In genomic region chrX:145817666-145818521, GRCh38 we compare ENCODE assay signal across 10 cellular contexts. TPM values are rescaled to one million over a fixed set of nuclear protein-coding genes. Genes with fewer than 3 reads are reported as not detected.
DNase-seq lines count a peak whose midpoint lies in the region; ATAC-seq and TF ChIP-seq lines count a peak whose summit lies in the region.
"Had no signal": no experiment of that assay in that cellular context is flagged by ENCODE, and none has a peak within 500 bp of the region (broad histone marks: within the 10 kb centered on the region; RNA-seq: fewer than 3 reads in every experiment).

SLITRK2 (plus strand) TSS chrX:145817829; CDS start chrX:145822426, 4,597 bp downstream.

- no peaks in the 10 kb centered on the region for H3K4me1 ChIP-seq in endodermal cell (ENCODE audit: control insufficient read depth, insufficient read depth, low read length)

- no peak within 1 kb of the TSS for H3K4me3 ChIP-seq in endodermal cell (ENCODE audit: low read length)

- DNase-seq in NCI-H2227 (lab: John Stamatoyannopoulos, UW; ENCODE audit: unreplicated experiment), result peak; percentile 17
- DNase-seq in NCI-H2227 treated with DMSO at 0.1 percent for 48 hours (lab: John Stamatoyannopoulos, UW), result no peak
- DNase-seq in endodermal cell, result peak; percentile 75
- no peak for DNase-seq in mesothelial cell of epicardium (ENCODE audit: low spot score in 2 of 2, unreplicated experiment in 2 of 2)
- DNase-seq in type B pancreatic cell (ENCODE audit: extremely low spot score, unreplicated experiment), result no peak
- DNase-seq in CD4-positive, alpha-beta T cell, result no peak
- DNase-seq: activated CD4-positive, alpha-beta T cell treated with anti-CD3 and anti-CD28 coated beads, Interleukin-2, amount 50 U/mL, for 1 hour; MV-4-11 had no signal

- POLR2A ChIA-PET in CD4-positive, alpha-beta T cell (lab: Charles Lee), result no interaction called here

- H3K27me3 Mint-ChIP-seq in endodermal cell (ENCODE audit: insufficient read depth) (peaks cover 78% of the 10 kb centered on the region), mesothelial cell of epicardium (ENCODE audit: low read depth) (peaks cover 90% of the 10 kb centered on the region), type B pancreatic cell (peaks cover 76% of the 10 kb centered on the region)
- peaks cover 30% of the 10 kb centered on the region for H3K27me3 Mint-ChIP-seq in CD4-positive, alpha-beta T cell

- no peak for TF ChIP-seq POLR2A in GM18505 (IDR thresholded peaks at IDR 0.05; ENCODE audit: borderline replicate concordance, extremely low read depth, insufficient read depth, insufficient read length)

- H3K9ac ChIP-seq in endodermal cell (ENCODE audit: extremely low read depth, low read length, poor library complexity, severe bottlenecking), result no peak within 1 kb of the TSS

- H3K27ac Mint-ChIP-seq in endodermal cell (no peak within 1 kb of the TSS), mesothelial cell of epicardium (no peak within 1 kb of the TSS), type B pancreatic cell (no peak within 1 kb of the TSS)
- H3K27ac Mint-ChIP-seq in CD4-positive, alpha-beta T cell, result no peak within 1 kb of the TSS

- H3K27ac ChIP-seq in endodermal cell (ENCODE audit: low read depth, low read length), result no peak within 1 kb of the TSS
- no peak within 1 kb of the TSS for H3K27ac ChIP-seq in CD4-positive, alpha-beta T cell (ENCODE audit: low read depth, low read length)

- peaks cover 53% of the 10 kb centered on the region for H3K9me3 Mint-ChIP-seq in endodermal cell
- H3K9me3 Mint-ChIP-seq in mesothelial cell of epicardium, result peaks cover 2% of the 10 kb centered on the region
- H3K9me3 Mint-ChIP-seq in type B pancreatic cell, result peaks cover 3% of the 10 kb centered on the region
- no peaks in the 10 kb centered on the region for H3K9me3 Mint-ChIP-seq in CD4-positive, alpha-beta T cell

- H3K4me3 Mint-ChIP-seq in endodermal cell (peak within 1 kb of the TSS; percentile 78), mesothelial cell of epicardium (peak within 1 kb of the TSS; percentile 51), type B pancreatic cell (peak within 1 kb of the TSS; percentile 80)
- H3K4me3 Mint-ChIP-seq in CD4-positive, alpha-beta T cell, result no peak within 1 kb of the TSS

- ATAC-seq in GM18505 (IDR thresholded peaks at IDR 0.05; ENCODE audit: unreplicated experiment) (no peak), HG03439 (IDR thresholded peaks at IDR 0.05; ENCODE audit: unreplicated experiment) (no peak)
- ATAC-seq in CD4-positive, alpha-beta T cell (ENCODE audit: poor library complexity), result no peak

- peaks cover 7% of the 10 kb centered on the region for H3K36me3 Mint-ChIP-seq in endodermal cell (ENCODE audit: low read depth)
- no peaks in the 10 kb centered on the region for H3K36me3 Mint-ChIP-seq in mesothelial cell of epicardium
- H3K36me3 Mint-ChIP-seq in type B pancreatic cell, result no peaks in the 10 kb centered on the region
- no peaks in the 10 kb centered on the region for H3K36me3 Mint-ChIP-seq in CD4-positive, alpha-beta T cell (ENCODE audit: low read depth)

- CTCF ChIA-PET in CD4-positive, alpha-beta T cell (lab: Charles Lee), result no interaction called here

- WGBS in endodermal cell (ENCODE audit: insufficient coverage in 1 of 2, insufficient read length in 1 of 2), 2 experiments, result 77% methylated on average over 67 of the region's 83 CpGs; no CpG with 5 or more reads in 1 of the 2 experiments

- H3K4me1 Mint-ChIP-seq in endodermal cell (peaks cover 17% of the 10 kb centered on the region), mesothelial cell of epicardium (peaks cover 21% of the 10 kb centered on the region), type B pancreatic cell (ENCODE audit: unreplicated experiment) (no peaks in the 10 kb centered on the region)
- no peaks in the 10 kb centered on the region for H3K4me1 Mint-ChIP-seq in CD4-positive, alpha-beta T cell (ENCODE audit: low read depth)

- no peaks in the 10 kb centered on the region for H3K9me3 ChIP-seq in endodermal cell (ENCODE audit: control insufficient read depth, low read length)
- no peaks in the 10 kb centered on the region for H3K9me3 ChIP-seq in CD4-positive, alpha-beta T cell (ENCODE audit: control insufficient read depth, low read length)

- H3K27me3 ChIP-seq in endodermal cell (ENCODE audit: control insufficient read depth, insufficient read depth, low read length, poor library complexity, severe bottlenecking), result no peaks in the 10 kb centered on the region
- peaks cover 28% of the 10 kb centered on the region for H3K27me3 ChIP-seq in CD4-positive, alpha-beta T cell (ENCODE audit: control insufficient read depth, insufficient read depth, low read length)

- no peak for TF ChIP-seq CTCF in endodermal cell (conservative IDR thresholded peaks at IDR 0.05)
- TF ChIP-seq CTCF in mesothelial cell of epicardium (IDR thresholded peaks at IDR 0.05; ENCODE audit: unreplicated experiment), result no peak
- TF ChIP-seq CTCF in type B pancreatic cell (conservative IDR thresholded peaks at IDR 0.05), result no peak
- no peak for TF ChIP-seq CTCF in CD4-positive, alpha-beta T cell (IDR thresholded peaks at IDR 0.05)

- no peaks in the 10 kb centered on the region for H3K36me3 ChIP-seq in endodermal cell (ENCODE audit: control insufficient read depth, insufficient read depth, low read length)

- intact Hi-C loops in CD4-positive, alpha-beta T cell (cut with DNase I, micrococcal nuclease), result no loop called here

RNA-seq across cellular contexts. Expression of gene SLITRK2, which starts in this region (rescaled TPM):
- total RNA-seq in endodermal cell, result 10 to 100 TPM; 24.4 to 31.5 TPM
- polyA plus RNA-seq in endodermal cell (2013, experiment 1 of 2), result 0.32 TPM
- 0.33 TPM for polyA plus RNA-seq in endodermal cell (2013, experiment 2 of 2)
- total RNA-seq in mesothelial cell of epicardium, result 0.85 to 1.2 TPM (median 0.95 TPM) in 3 replicates
- total RNA-seq in type B pancreatic cell (ENCODE audit: low replicate concordance), result 4.9 and 5.4 TPM in 2 replicates
- total RNA-seq in CD4-positive, alpha-beta T cell, result not detected

Comparison
In these comparisons a context has a peak if more than half of its experiments do, and no peak if none do; other contexts are left out.
1. DNase-seq: peak in NCI-H2227 (single experiment) and endodermal cell (single experiment); none in NCI-H2227 treated with DMSO at 0.1 percent for 48 hours (single experiment), mesothelial cell of epicardium (0 of 2), type B pancreatic cell (single experiment) and CD4-positive, alpha-beta T cell (0 of 10).